In genomic region chr22:46588279-46589140, GRCh38 we compare ENCODE assay signal across 10 cellular contexts. TPM values are rescaled to one million over a fixed set of nuclear protein-coding genes. Genes with fewer than 3 reads are reported as not detected.
DNase-seq lines count a peak whose midpoint lies in the region; ATAC-seq, FAIRE-seq and TF ChIP-seq lines count a peak whose summit lies in the region.
"Had no signal": no experiment of that assay in that cellular context is flagged by ENCODE, and none has a peak within 500 bp of the region (broad histone marks: within the 10 kb centered on the region; RNA-seq: fewer than 3 reads in every experiment).

No MANE protein-coding gene starts in this region.

- no peaks in the 10 kb centered on the region for H4K20me1 ChIP-seq in GM12878 (ENCODE audit: control insufficient read depth, insufficient read depth)

- TF ChIP-seq EP300 in GM12878 (IDR thresholded peaks at IDR 0.05; ENCODE audit: borderline replicate concordance in 1 of 2, control insufficient read depth in 1 of 2, low read depth in 2 of 2, low read length in 2 of 2): no peak

- TF ChIP-seq CTCF in GM12878 (IDR thresholded peaks at IDR 0.05 in 2 of 3, conservative IDR thresholded peaks at IDR 0.05 in 1 of 3; ENCODE audit: control insufficient read depth in 2 of 3, extremely low read depth in 1 of 3, insufficient read depth in 1 of 3, low read depth in 3 of 3, low read length in 3 of 3): no peak
- no peak for TF ChIP-seq CTCF in right lobe of liver (IDR thresholded peaks at IDR 0.05)
- no peak for TF ChIP-seq CTCF in GM20000 (IDR thresholded peaks at IDR 0.05; ENCODE audit: extremely low read depth, missing control alignments)

- no TSS peak for BruUV-seq in GM12878 (replicated peaks; lab: Mats Ljungman, UMichigan)

- H2AFZ ChIP-seq in GM12878 (ENCODE audit: control insufficient read depth, low read depth, low read length): no peak overlapping the region

- H3K4me3 ChIP-seq in GM12878 (peak overlapping the region; percentile 65; the same call in 1 of the 2 replicates), right lobe of liver (no peak overlapping the region), aorta (ENCODE audit: low read length in 2 of 2) (no peak overlapping the region)

- TF ChIP-seq POLR2A in GM12878 (IDR thresholded peaks at IDR 0.05; ENCODE audit: low read depth, low read length) (no peak), right lobe of liver (IDR thresholded peaks at IDR 0.05) (no peak)

- POLR2A ChIA-PET in GM12878 (lab: Charles Lee): interaction anchor here (0.9 to 1.6 kb wide), 4 partner anchors 10 to 40 kb away, joined by 3 to 7 read pairs (median 4); no protein-coding TSS in a partner anchor

- intact Hi-C loops in Right ventricle myocardium inferior (cut with DNase I): no loop called here
- intact Hi-C loops in cardiac septum (cut with DNase I): loop anchor here (2.0 kb wide), 1 partner anchor 42 kb away; no protein-coding TSS in a partner anchor
- intact Hi-C loops in GM12878 (cut with micrococcal nuclease; ENCODE audit: unreplicated experiment): loop anchor here (5.0 kb wide), 1 partner anchor 149 kb away; the partner anchor contains the start of gene CERK
- intact Hi-C loops in right lobe of liver (cut with DNase I): loop anchor here (5.0 to 10.0 kb wide), 2 partner anchors 39 to 46 kb away; no protein-coding TSS in a partner anchor
- intact Hi-C loops in aorta (cut with DNase I): no loop called here

- H3K79me2 ChIP-seq in GM12878 (ENCODE audit: control insufficient read depth, insufficient read depth, low read length): peaks cover 5% of the 10 kb centered on the region

- 69% methylated on average over 29 of the region's 29 CpGs for WGBS in GM12878 (ENCODE audit: insufficient coverage, insufficient replicate concordance, low lambda C conversion rate, missing lambda C conversion rate)
- 83% methylated on average over 7 of the region's 29 CpGs for WGBS in right lobe of liver (ENCODE audit: insufficient coverage, low coverage, low lambda C conversion rate, missing lambda C conversion rate)
- WGBS in aorta, 2 donors: 76 to 81% methylated on average over 29 of the region's 29 CpGs

- H3K9ac ChIP-seq in GM12878 (ENCODE audit: control insufficient read depth, insufficient read depth, low read length): peak overlapping the region; percentile 49; the same call in 1 of the 2 replicates

- CTCF ChIA-PET in GM12878 (lab: Yijun Ruan, JAX): interaction anchor here (0.9 to 1.0 kb wide), 2 partner anchors 15 to 25 kb away, joined by 3 to 6 read pairs; no protein-coding TSS in a partner anchor

- SMC1A ChIA-PET in GM12878 (lab: Charles Lee; ENCODE audit: uncharacterized antibody, unreplicated experiment): interaction anchor here (0.6 to 2.4 kb wide), 5 partner anchors 11 to 190 kb away, joined by 3 to 13 read pairs (median 3); no protein-coding TSS in a partner anchor

- RAD21 ChIA-PET in GM12878 (lab: Charles Lee; ENCODE audit: unreplicated experiment): interaction anchor here (1.3 to 3.4 kb wide), 3 partner anchors 11 to 174 kb away, joined by 4 to 13 read pairs (median 6); partner anchors contain the start of gene TBC1D22A

- H3K9me3 ChIP-seq in GM12878 (replicated peaks; ENCODE audit: control insufficient read depth, insufficient read depth, low read length) (no peaks in the 10 kb centered on the region), right lobe of liver (no peaks in the 10 kb centered on the region), aorta (ENCODE audit: control insufficient read depth, low read length) (no peaks in the 10 kb centered on the region)

- no peak for FAIRE-seq in GM12878 (lab: Jason Lieb, UNC)

- H3K27me3 ChIP-seq in GM12878 (replicated peaks in 1 of 2; ENCODE audit: control insufficient read depth in 2 of 2, insufficient read depth in 2 of 2, low read length in 1 of 2) (no peaks in the 10 kb centered on the region), right lobe of liver (no peaks in the 10 kb centered on the region), aorta (ENCODE audit: control insufficient read depth in 1 of 2, insufficient read depth in 2 of 2, low read length in 1 of 2) (no peaks in the 10 kb centered on the region)

- in situ Hi-C loops in GM12878 (cut with MboI): no loop called here

- H3K36me3 ChIP-seq in GM12878 (ENCODE audit: control insufficient read depth in 2 of 2, insufficient read depth in 2 of 2, low read length in 1 of 2) (no peaks in the 10 kb centered on the region; a peak in 1 of 4 replicates), right lobe of liver (no peaks in the 10 kb centered on the region), aorta (ENCODE audit: control insufficient read depth in 1 of 2, insufficient read depth in 2 of 2, low read length in 1 of 2) (no peaks in the 10 kb centered on the region)

- H3K4me1 ChIP-seq in GM12878 (ENCODE audit: control insufficient read depth, insufficient read depth, low read length) (peaks cover 58% of the 10 kb centered on the region), right lobe of liver (no peaks in the 10 kb centered on the region), aorta (ENCODE audit: control insufficient read depth in 1 of 2, insufficient read depth in 2 of 2, low read length in 2 of 2) (no peaks in the 10 kb centered on the region)

- DNase-seq in Right ventricle myocardium inferior (ENCODE audit: missing footprints) (peak; percentile 73), cardiac septum (ENCODE audit: low spot score) (no peak), GM12878 (ENCODE audit: low read depth, low spot score) (no peak), right lobe of liver (peak; percentile 22 to 50 (median 45)), aorta (peak; percentile 42 to 71), GM20000 (ENCODE audit: low spot score) (no peak), T-helper 9 cell (no peak), SIG-M5 (lab: John Stamatoyannopoulos, UW) (no peak)
- DNase-seq: NCI-H2029 treated with DMSO at 0.1 percent for 48 hours had no signal

- no peak for TF ChIP-seq RAD21 in GM12878 (IDR thresholded peaks at IDR 0.05; ENCODE audit: insufficient read depth, low read depth, low read length)

- peak overlapping the region; percentile 94 for H3K4me2 ChIP-seq in GM12878 (ENCODE audit: control insufficient read depth, insufficient read depth)

- H3K27ac ChIP-seq in GM12878 (ENCODE audit: control insufficient read depth, insufficient read depth) (peak overlapping the region; percentile 78), right lobe of liver (no peak overlapping the region), aorta (ENCODE audit: low read depth in 1 of 2, low read length in 2 of 2) (no peak overlapping the region)
- H3K27ac ChIP-seq: coronary artery had no signal

- ATAC-seq in Right ventricle myocardium inferior (peak; percentile 62), GM12878 (peak; percentile 34), right lobe of liver (no peak), aorta (ENCODE audit: low FRiP score) (no peak)

TF ChIP-seq in GM12878, 131 proteins besides CTCF, POLR2A, EP300 and RAD21 (continues in another document):
- TF ChIP-seq HCFC1 (IDR thresholded peaks at IDR 0.05; ENCODE audit: low read length) (no peak), BHLHE40 (IDR thresholded peaks at IDR 0.05; ENCODE audit: borderline replicate concordance in 1 of 2, low read depth in 2 of 2, low read length in 1 of 2) (peak in 1 of 2 experiments; percentile 68; a peak in 2 of 4 replicates), FOXK2 (IDR thresholded peaks at IDR 0.05) (peak; percentile 92), KLF5 (IDR thresholded peaks at IDR 0.05; ENCODE audit: partially characterized antibody) (peak; percentile 81), BCL11A (IDR thresholded peaks at IDR 0.05; ENCODE audit: low read depth, low read length) (no peak)

RNA-seq across cellular contexts. Expression of gene GRAMD4, which starts 31.7 kb away (rescaled TPM):
- total RNA-seq in Right ventricle myocardium inferior: 80.0 TPM
- total RNA-seq in cardiac septum: 64.8 TPM
- 20.3 and 24.6 TPM in 2 replicates for total RNA-seq in GM12878 (2013; cell fraction: nucleolus; rRNA removed)
- total RNA-seq in GM12878 (2014; rRNA removed): 27.4 and 28.7 TPM in 2 replicates
- 8.9 and 11.7 TPM in 2 replicates for total RNA-seq in GM12878 (2014; rRNA removed; fragmentation: Illumina TruSeq; extraction: Trizol)
- total RNA-seq in GM12878 (2021): 45.5 and 49.1 TPM in 2 replicates
- 2.6 TPM for polyA plus RNA-seq in GM12878 (2011; ENCODE audit: low read depth)
- 22.1 and 24.3 TPM in 2 replicates for polyA plus RNA-seq in GM12878 (2011; rRNA removed)
- polyA plus RNA-seq in GM12878 (2011; cell fraction: cytosol; rRNA removed): 11.8 and 18.5 TPM in 2 replicates
- polyA plus RNA-seq in GM12878 (2011; cell fraction: nucleus; rRNA removed): 69.1 and 78.8 TPM in 2 replicates
- polyA plus RNA-seq in GM12878 (2012): 6.2 and 8.4 TPM in 2 replicates
- polyA plus RNA-seq in GM12878 (2014; fragmentation: Illumina TruSeq; extraction: Trizol): 7.2 and 9.5 TPM in 2 replicates
- polyA plus RNA-seq in GM12878 (2014; fragmentation: Nextera tagmentation; extraction: Ambion mirVana): under 1 TPM; 0.21 to 0.73 TPM
- 32.3 and 38.6 TPM in 2 replicates for polyA plus RNA-seq in GM12878 (2014; rRNA removed)
- polyA plus RNA-seq in GM12878 (2016; fragmentation: Nextera tagmentation; extraction: Ambion mirVana): 1 to 10 TPM; 4.2 to 5.3 TPM
- polyA minus RNA-seq in GM12878 (2011; rRNA and poly(A)+ RNA removed): 34.2 and 34.7 TPM in 2 replicates
- polyA minus RNA-seq in GM12878 (2011; cell fraction: cytosol; rRNA and poly(A)+ RNA removed): 13.9 and 15.8 TPM in 2 replicates
- polyA minus RNA-seq in GM12878 (2011; cell fraction: nucleus; rRNA and poly(A)+ RNA removed): 26.5 and 39.9 TPM in 2 replicates
- 10 to 100 TPM; 29.7 to 72.0 (median 34.8) TPM for total RNA-seq in right lobe of liver
- 10 to 100 TPM; 15.6 to 37.1 TPM for total RNA-seq in aorta
- 1 to 10 TPM; 5.5 to 6.8 TPM for polyA plus RNA-seq in aorta

RNA-seq across cellular contexts. Expression of gene CELSR1, which starts 51.1 kb away (rescaled TPM):
- total RNA-seq in Right ventricle myocardium inferior (8.4 TPM), cardiac septum (13.3 TPM), GM12878 (2014; rRNA removed) (0.34 and 0.38 TPM in 2 replicates), GM12878 (2014; rRNA removed; fragmentation: Illumina TruSeq; extraction: Trizol) (0.22 and 0.23 TPM in 2 replicates), GM12878 (2021) (0.74 and 0.90 TPM in 2 replicates), right lobe of liver (1 to 10 TPM; 2.9 to 8.2 (median 5.0) TPM), aorta (1 to 10 TPM; 2.3 to 3.0 TPM)
- total RNA-seq in GM12878 (2013; cell fraction: nucleolus; rRNA removed): 6.5 and 9.5 TPM in 2 replicates
- 0.20 TPM for polyA plus RNA-seq in GM12878 (2011; ENCODE audit: low read depth)
- polyA plus RNA-seq in GM12878 (2011; rRNA removed) (1.3 and 1.7 TPM in 2 replicates), GM12878 (2014; fragmentation: Illumina TruSeq; extraction: Trizol) (0.32 and 0.37 TPM in 2 replicates), GM12878 (2014; fragmentation: Nextera tagmentation; extraction: Ambion mirVana) (under 1 TPM in 1 of 2 experiments, not detected in 1; 0.05 TPM), GM12878 (2014; rRNA removed) (0.66 and 0.78 TPM in 2 replicates), GM12878 (2016; fragmentation: Nextera tagmentation; extraction: Ambion mirVana) (under 1 TPM in 1 of 2 experiments, not detected in 1; 0.08 TPM), aorta (under 1 TPM; 0.15 to 0.38 TPM)
- polyA plus RNA-seq in GM12878 (2011; cell fraction: cytosol; rRNA removed): 2.4 and 2.5 TPM in 2 replicates
- 14.0 and 14.2 TPM in 2 replicates for polyA plus RNA-seq in GM12878 (2011; cell fraction: nucleus; rRNA removed)
- polyA plus RNA-seq in GM12878 (2012): 0.51 and 0.73 TPM in 2 replicates
- 5.9 and 8.8 TPM in 2 replicates for polyA minus RNA-seq in GM12878 (2011; rRNA and poly(A)+ RNA removed)
- polyA minus RNA-seq in GM12878 (2011; cell fraction: cytosol; rRNA and poly(A)+ RNA removed): 2.8 and 3.7 TPM in 2 replicates
- 9.6 and 16.9 TPM in 2 replicates for polyA minus RNA-seq in GM12878 (2011; cell fraction: nucleus; rRNA and poly(A)+ RNA removed)

Comparison
In these comparisons a context has a peak if more than half of its experiments do, and no peak if none do; other contexts are left out.
1. DNase-seq: peak in Right ventricle myocardium inferior (single experiment), right lobe of liver (3 of 3) and aorta (2 of 2); none in cardiac septum (single experiment), GM12878 (single experiment), GM20000 (single experiment), T-helper 9 cell (single experiment) and SIG-M5 (single experiment).
2. intact Hi-C loops: an anchor here in cardiac septum (2.0 kb wide), GM12878 (5.0 kb wide) and right lobe of liver (5.0 to 10.0 kb wide); none called in Right ventricle myocardium inferior and aorta.
3. ATAC-seq: peak in Right ventricle myocardium inferior (single experiment) and GM12878 (single experiment); none in right lobe of liver (0 of 4) and aorta (single experiment).